Comparison of ENCODE assay signal across 19 cellular contexts in the genomic region with DNA sequence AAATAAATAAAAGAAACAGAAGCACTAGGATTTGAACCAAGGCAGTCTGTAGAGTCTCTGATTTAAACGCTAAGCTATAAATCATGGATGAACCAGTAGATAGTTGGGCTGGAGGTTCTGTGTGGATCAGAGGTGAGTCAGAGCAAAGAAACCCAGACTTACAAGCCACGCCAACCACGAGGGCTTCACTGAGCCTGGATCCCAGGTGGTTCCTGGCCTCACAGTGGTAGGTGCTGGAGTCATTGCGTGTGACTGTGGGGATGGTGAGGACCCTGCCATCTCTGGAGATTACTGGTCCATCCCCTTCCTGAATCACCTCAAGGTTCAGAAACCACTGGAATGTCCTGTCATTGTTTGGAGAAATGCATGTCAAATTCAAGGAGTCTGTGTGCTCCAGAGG. TPM values are rescaled to one million over a fixed set of nuclear protein-coding genes. Genes with fewer than 3 reads are reported as not detected.
A peak's percentile ranks its signal among the peaks of the same experiment; 100 is the strongest.
DNase-seq lines count a peak whose midpoint lies in the region; FAIRE-seq and TF ChIP-seq lines count a peak whose summit lies in the region.
"Had no signal": no experiment of that assay in that cellular context is flagged by ENCODE, and none has a peak within 500 bp of the region (broad histone marks: within the 10 kb centered on the region; RNA-seq: fewer than 3 reads in every experiment).

No MANE protein-coding gene starts in this region.

- no peak overlapping the region for H3K4me2 ChIP-seq in keratinocyte (ENCODE audit: control insufficient read depth, extremely low read depth, insufficient read depth, low read depth, low read length)

- FAIRE-seq in keratinocyte (lab: Jason Lieb, UNC) (peak; percentile 85), GM12892 (lab: Jason Lieb, UNC) (no peak)
- FAIRE-seq: D721Med had no signal

- no peaks in the 10 kb centered on the region for H3K36me3 ChIP-seq in keratinocyte (ENCODE audit: control insufficient read depth in 2 of 2, extremely low read depth in 1 of 2, insufficient read depth in 2 of 2, low read length in 2 of 2)

- peaks cover 20% of the 10 kb centered on the region for H3K4me1 ChIP-seq in keratinocyte (ENCODE audit: control insufficient read depth, extremely low read depth, insufficient read depth, low read length)

- TF ChIP-seq CTCF in AG10803 (conservative IDR thresholded peaks at IDR 0.05; ENCODE audit: low read length), result no peak
- TF ChIP-seq CTCF in keratinocyte (optimal IDR thresholded peaks at IDR 0.05 in 1 of 3, IDR thresholded peaks at IDR 0.05 in 1 of 3, conservative IDR thresholded peaks at IDR 0.05 in 1 of 3; ENCODE audit: extremely low read depth in 1 of 3, insufficient read depth in 2 of 3, low read length in 3 of 3), result no peak

- H3K9me3 ChIP-seq in keratinocyte (ENCODE audit: control insufficient read depth, low read depth, low read length), result no peaks in the 10 kb centered on the region

- no peak overlapping the region for H2AFZ ChIP-seq in keratinocyte (ENCODE audit: control insufficient read depth, low read length)

- dilution Hi-C loops in keratinocyte (cut with MboI; ENCODE audit: extremely low pct_ligation_motif_present, low sequenced_read_pairs), result no loop called here

- H3K79me2 ChIP-seq in keratinocyte (ENCODE audit: control insufficient read depth, insufficient read depth, low read length), result no peaks in the 10 kb centered on the region

- H3K4me3 ChIP-seq in AG10803 (ENCODE audit: low read length) (no peak overlapping the region), keratinocyte (ENCODE audit: control insufficient read depth in 2 of 3, extremely low read depth in 1 of 3, insufficient read depth in 2 of 3, low read depth in 1 of 3, low read length in 3 of 3) (no peak overlapping the region)

- no peak for TF ChIP-seq POLR2A in GM12892 (IDR thresholded peaks at IDR 0.05; ENCODE audit: low read depth, low read length)

- H3K27ac ChIP-seq in keratinocyte (ENCODE audit: control insufficient read depth, insufficient read depth, low read length), result no peak overlapping the region

- H3K9me1 ChIP-seq in keratinocyte (ENCODE audit: control insufficient read depth, extremely low read depth, insufficient read depth, low read length), result no peaks in the 10 kb centered on the region

- in situ Hi-C loops in KBM-7 (cut with MboI; ENCODE audit: low pct_unique_long_range_greater_than_20kb, low sequenced_read_pairs), result no loop called here

- peak; percentile 51 for DNase-seq in AG10803 (ENCODE audit: low read depth)
- peak; percentile 58 for DNase-seq in HT1080 (ENCODE audit: low read depth)
- peak; percentile 46 for DNase-seq in astrocyte of the hippocampus (ENCODE audit: low read depth, low spot score)
- DNase-seq in keratinocyte (ENCODE audit: low read depth, low spot score), result no peak
- DNase-seq in activated CD4-positive, alpha-beta T cell treated with anti-CD3 and anti-CD28 coated beads, Interleukin-2, amount 50 U/mL, for 4 hours, result no peak
- DNase-seq in GM12892 (ENCODE audit: insufficient read length), result no peak
- DNase-seq in anterior cingulate cortex (lab: John Stamatoyannopoulos, UW), result no peak
- DNase-seq in KBM-7, result no peak
- DNase-seq: activated CD4-positive, alpha-beta T cell treated with anti-CD3 and anti-CD28 coated beads, Interleukin-2, amount 50 U/mL, for 48 hours; AML-193; NCI-H2029 treated with DMSO at 0.1 percent for 48 hours; NCI-H526 treated with DMSO at 0.1 percent for 48 hours; OCI-M1 had no signal

- H4K20me1 ChIP-seq in keratinocyte (ENCODE audit: control insufficient read depth, extremely low read depth, insufficient read depth, low read length), result no peaks in the 10 kb centered on the region

- H3K27me3 ChIP-seq in keratinocyte (ENCODE audit: control insufficient read depth, extremely low read depth, insufficient read depth, low read length), result no peaks in the 10 kb centered on the region

- no peak overlapping the region for H3K9ac ChIP-seq in keratinocyte (ENCODE audit: control insufficient read depth, extremely low read depth, insufficient read depth, low read length)

RNA-seq across cellular contexts. Expression of a gene that starts 19.3 kb away (rescaled TPM):
- not detected in 2 replicates for total RNA-seq in HT1080 (2014; rRNA removed; shearing (Covaris generic))
- polyA plus RNA-seq in HT1080 (2015; cell fraction: cytosol; rRNA removed), result not detected in 2 replicates
- not detected in 2 replicates for polyA plus RNA-seq in HT1080 (2015; cell fraction: nucleus; rRNA removed)
- polyA plus RNA-seq in keratinocyte, result not detected in 3 replicates
- polyA plus RNA-seq in keratinocyte (2011; ENCODE audit: low read depth), result not detected
- not detected in 2 replicates for polyA plus RNA-seq in keratinocyte (2011; cell fraction: cytosol; rRNA removed)
- not detected in 2 replicates for polyA plus RNA-seq in keratinocyte (2011; cell fraction: nucleus; rRNA removed)
- not detected in 2 replicates for polyA plus RNA-seq in keratinocyte (2012; ENCODE audit: low replicate concordance)
- polyA minus RNA-seq in keratinocyte, result not detected in 3 replicates
- not detected for polyA minus RNA-seq in keratinocyte (2011; cell fraction: cytosol; rRNA and poly(A)+ RNA removed)
- polyA minus RNA-seq in keratinocyte (2011; cell fraction: nucleus; rRNA and poly(A)+ RNA removed), result not detected in 2 replicates
- not detected for polyA plus RNA-seq in GM12892 (2012; ENCODE audit: missing spikeins)
- total RNA-seq: fibroblast of lung, HT-29, progenitor cell of endocrine pancreas had no signal
- polyA plus RNA-seq: adipose tissue, fibroblast of lung, liver had no signal

RNA-seq across cellular contexts. Expression of a gene that starts 48.4 kb away (rescaled TPM):
- 18.0 and 18.4 TPM in 2 replicates for total RNA-seq in HT1080 (2014; rRNA removed; shearing (Covaris generic))
- polyA plus RNA-seq in HT1080 (2015; cell fraction: cytosol; rRNA removed), result 5.8 and 6.0 TPM in 2 replicates
- 6.5 and 9.8 TPM in 2 replicates for polyA plus RNA-seq in HT1080 (2015; cell fraction: nucleus; rRNA removed)
- polyA plus RNA-seq in keratinocyte, result 1.1 to 2.6 TPM (median 1.4 TPM) in 3 replicates
- polyA plus RNA-seq in keratinocyte (2011; ENCODE audit: low read depth), result 1.4 TPM
- 1.2 and 1.4 TPM in 2 replicates for polyA plus RNA-seq in keratinocyte (2011; cell fraction: cytosol; rRNA removed)
- 2.6 and 2.9 TPM in 2 replicates for polyA plus RNA-seq in keratinocyte (2011; cell fraction: nucleus; rRNA removed)
- 1.9 and 3.6 TPM in 2 replicates for polyA plus RNA-seq in keratinocyte (2012; ENCODE audit: low replicate concordance)
- 1.2 to 2.2 TPM (median 1.8 TPM) in 3 replicates for polyA minus RNA-seq in keratinocyte
- polyA minus RNA-seq in keratinocyte (2011; cell fraction: cytosol; rRNA and poly(A)+ RNA removed), result 2.3 TPM
- 2.5 and 2.6 TPM in 2 replicates for polyA minus RNA-seq in keratinocyte (2011; cell fraction: nucleus; rRNA and poly(A)+ RNA removed)
- 5.3 TPM for polyA plus RNA-seq in GM12892 (2012; ENCODE audit: missing spikeins)

Comparison
In these comparisons a context has a peak if more than half of its experiments do, and no peak if none do; other contexts are left out.
1. DNase-seq: peak in AG10803 (single experiment), HT1080 (single experiment) and astrocyte of the hippocampus (single experiment); none in keratinocyte (single experiment), activated CD4-positive, alpha-beta T cell treated with anti-CD3 and anti-CD28 coated beads, Interleukin-2, amount 50 U/mL, for 4 hours (0 of 2), GM12892 (single experiment), anterior cingulate cortex (0 of 58) and KBM-7 (single experiment).